In the genomic region with DNA sequence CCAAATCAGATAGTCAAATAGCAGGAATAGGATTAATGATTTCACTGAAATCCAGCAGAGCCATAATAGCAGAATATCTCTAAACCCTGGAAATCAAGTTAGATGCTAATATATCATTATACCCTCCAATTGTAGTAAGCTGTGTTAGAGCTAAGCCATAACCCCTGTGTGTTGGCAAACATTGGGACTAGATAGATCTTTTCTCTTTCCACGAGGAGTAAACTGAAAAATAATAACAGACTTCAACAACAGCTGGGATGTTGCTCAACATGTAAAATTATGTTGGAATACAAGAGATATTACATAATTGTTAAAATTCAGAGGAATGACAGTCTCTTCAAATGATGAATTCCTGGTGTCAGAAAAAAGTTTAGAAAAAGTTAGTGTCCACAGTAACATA, we compare ENCODE assay signal across 4 cellular contexts.
"Had no signal": no experiment of that assay in that cellular context is flagged by ENCODE, and none has a peak within 500 bp of the region (broad histone marks: within the 10 kb centered on the region; RNA-seq: fewer than 3 reads in every experiment).

No MANE protein-coding gene starts in this region.

- H3K4me3 ChIP-seq: K562 had no signal

- DNase-seq: IMR-90 had no signal

- ATAC-seq: HepG2, K562 had no signal

- H3K27ac ChIP-seq: HL-60 had no signal
